In genomic region chr3:72998489-72998888, GRCh38 we compare ENCODE assay signal across 8 cellular contexts. TPM values are rescaled to one million over a fixed set of nuclear protein-coding genes. Genes with fewer than 3 reads are reported as not detected.
A peak's percentile ranks its signal among the peaks of the same experiment; 100 is the strongest.
DNase-seq lines count a peak whose midpoint lies in the region; FAIRE-seq and TF ChIP-seq lines count a peak whose summit lies in the region.

No MANE protein-coding gene starts in this region.

- H3K9me3 ChIP-seq in adipocyte (ENCODE audit: control insufficient read depth, low read length) = no peaks in the 10 kb centered on the region
- no peaks in the 10 kb centered on the region for H3K9me3 ChIP-seq in kidney (ENCODE audit: control insufficient read depth in 1 of 2, low read length in 2 of 2)

- peaks cover 34% of the 10 kb centered on the region for H3K36me3 ChIP-seq in adipocyte (ENCODE audit: control insufficient read depth, insufficient read depth, low read length, severe bottlenecking)
- no peaks in the 10 kb centered on the region for H3K36me3 ChIP-seq in kidney (ENCODE audit: control insufficient read depth in 1 of 2, insufficient read depth in 2 of 2, low read length in 2 of 2)

- peak overlapping the region; percentile 35 for H3K27ac Mint-ChIP-seq in activated CD4-positive, alpha-beta T cell treated with anti-CD3 and anti-CD28 coated beads, Interleukin-2, amount 10 ng/mL, durations not matched to agents 24 days and 14 days

- H3K27me3 ChIP-seq in adipocyte (replicated peaks; ENCODE audit: control insufficient read depth, insufficient read depth, low read length) = no peaks in the 10 kb centered on the region

- H3K4me3 Mint-ChIP-seq in activated CD4-positive, alpha-beta T cell treated with anti-CD3 and anti-CD28 coated beads, Interleukin-2, amount 10 ng/mL, durations not matched to agents 24 days and 14 days = peak overlapping the region; percentile 78

- no peak for DNase-seq in activated CD4-positive, alpha-beta T cell treated with anti-CD3 and anti-CD28 coated beads, Interleukin-2, amount 10 ng/mL, durations not matched to agents 24 days and 14 days
- DNase-seq in activated CD4-positive, alpha-beta T cell treated with anti-CD3 and anti-CD28 coated beads, Interleukin-2, amount 50 U/mL, for 1 hour = no peak
- DNase-seq in adipocyte (ENCODE audit: low read depth) (peak; percentile 53), kidney (no peak), substantia nigra (lab: John Stamatoyannopoulos, UW) (no peak), NCI-H187 (lab: John Stamatoyannopoulos, UW) (no peak), NCI-H1417 (lab: John Stamatoyannopoulos, UW) (no peak)
- DNase-seq in activated effector memory CD4-positive, alpha-beta T cell treated with Interleukin-2 at 50 U/mL for 16 hours = no peak

- peak overlapping the region; percentile 95 for H3K9ac ChIP-seq in adipocyte (ENCODE audit: low read length)
- H3K9ac ChIP-seq in kidney (ENCODE audit: low read length in 2 of 2) = peak overlapping the region in 1 of 2 donors; percentile 45

- no peak for TF ChIP-seq CTCF in kidney (IDR thresholded peaks at IDR 0.05; ENCODE audit: borderline replicate concordance, extremely low read depth, insufficient read depth)

- H3K27ac ChIP-seq in kidney (ENCODE audit: low read depth in 2 of 2, low read length in 2 of 2) (no peak overlapping the region), substantia nigra (ENCODE audit: low read depth, low read length, poor library complexity, severe bottlenecking) (peak overlapping the region; percentile 9)

- peaks cover 49% of the 10 kb centered on the region for H3K36me3 Mint-ChIP-seq in activated CD4-positive, alpha-beta T cell treated with anti-CD3 and anti-CD28 coated beads, Interleukin-2, amount 10 ng/mL, durations not matched to agents 24 days and 14 days (ENCODE audit: low read depth)

- H3K4me1 ChIP-seq in adipocyte (ENCODE audit: control insufficient read depth, insufficient read depth, low read length) = peaks cover 55% of the 10 kb centered on the region
- peaks cover 4 to 14% of the 10 kb centered on the region in 2 donors for H3K4me1 ChIP-seq in kidney (ENCODE audit: control insufficient read depth in 1 of 2, insufficient read depth in 1 of 2, low read depth in 1 of 2, low read length in 2 of 2)

- no peaks in the 10 kb centered on the region for H3K27me3 Mint-ChIP-seq in activated CD4-positive, alpha-beta T cell treated with anti-CD3 and anti-CD28 coated beads, Interleukin-2, amount 10 ng/mL, durations not matched to agents 24 days and 14 days

- no peak for FAIRE-seq in kidney (lab: Jason Lieb, UNC)

- peaks cover 45% of the 10 kb centered on the region for H3K4me1 Mint-ChIP-seq in activated CD4-positive, alpha-beta T cell treated with anti-CD3 and anti-CD28 coated beads, Interleukin-2, amount 10 ng/mL, durations not matched to agents 24 days and 14 days

- H3K4me3 ChIP-seq in adipocyte (ENCODE audit: low read length) (peak overlapping the region; percentile 94), kidney (ENCODE audit: low read length in 2 of 2) (peak overlapping the region; percentile 93 to 95)

- H3K9me3 Mint-ChIP-seq in activated CD4-positive, alpha-beta T cell treated with anti-CD3 and anti-CD28 coated beads, Interleukin-2, amount 10 ng/mL, durations not matched to agents 24 days and 14 days = no peaks in the 10 kb centered on the region

- intact Hi-C loops in activated CD4-positive, alpha-beta T cell treated with anti-CD3 and anti-CD28 coated beads, Interleukin-2, amount 10 ng/mL, durations not matched to agents 24 days and 14 days (cut with micrococcal nuclease) = loop anchor here (10.0 kb wide), 1 partner anchor 1274 kb away; the partner anchor contains the start of gene EIF4E3
- intact Hi-C loops in kidney (cut with DNase I) = no loop called here

RNA-seq across cellular contexts. Expression of gene PPP4R2, which starts 1.9 kb away (rescaled TPM):
- total RNA-seq in activated CD4-positive, alpha-beta T cell treated with anti-CD3 and anti-CD28 coated beads, Interleukin-2, amount 10 ng/mL, durations not matched to agents 24 days and 14 days = 105 and 107 TPM in 2 replicates
- 72.0 TPM for total RNA-seq in kidney
- polyA plus RNA-seq in kidney (ENCODE audit: insufficient read depth, low read depth, low replicate concordance) = 14.5 TPM
